In the genomic region with DNA sequence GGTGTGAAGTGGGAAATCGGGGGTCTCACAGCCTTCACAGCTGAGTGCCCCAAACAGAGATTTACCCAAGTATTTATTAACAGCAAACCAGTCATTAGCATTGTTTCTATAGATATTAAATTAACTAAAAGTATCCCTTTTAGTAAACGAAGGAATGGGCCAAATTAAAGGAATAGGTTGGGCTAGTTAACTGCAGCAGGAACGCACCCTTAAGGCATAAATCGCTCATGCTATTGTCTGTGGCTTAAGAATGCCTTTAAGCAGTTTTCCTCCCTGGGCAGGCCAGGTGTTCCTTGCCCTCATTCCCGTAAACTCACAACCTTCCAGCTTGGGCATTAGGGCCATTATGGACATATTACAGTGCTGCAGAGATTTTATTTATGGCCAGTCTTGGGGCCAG, we compare ENCODE assay signal across 1 cellular context.
TF ChIP-seq lines count a peak whose summit lies in the region.

No MANE protein-coding gene starts in this region.

TF ChIP-seq in HCT116, 20 proteins besides CTCF, POLR2A, EP300 and RAD21:
- peak; percentile 74; the same call in 1 of the 2 replicates for TF ChIP-seq CBX3 (IDR thresholded peaks at IDR 0.05; ENCODE audit: low read depth)
